ENCODE assay signal across 6 cellular contexts in genomic region chr11:57641426-57641825, GRCh38. TPM values are rescaled to one million over a fixed set of nuclear protein-coding genes. Genes with fewer than 3 reads are reported as not detected.
DNase-seq lines count a peak whose midpoint lies in the region; ATAC-seq and TF ChIP-seq lines count a peak whose summit lies in the region.

No MANE protein-coding gene starts in this region.

- intact Hi-C loops in thyroid gland (cut with DNase I) = loop anchor here (10.0 kb wide), 1 partner anchor 297 kb away; no protein-coding TSS in a partner anchor

- peak in 4 of 6 experiments; percentile 39 to 51 (median 48) for TF ChIP-seq CTCF in thyroid gland (IDR thresholded peaks at IDR 0.05)

- H3K36me3 ChIP-seq in thyroid gland = no peaks in the 10 kb centered on the region

- H3K27ac ChIP-seq in thyroid gland = peak overlapping the region; percentile 67 to 73 (median 71)

- TF ChIP-seq POLR2A in erythroblast (IDR thresholded peaks at IDR 0.05; ENCODE audit: low read length) (peak; percentile 26), thyroid gland (IDR thresholded peaks at IDR 0.05) (no peak)

- ATAC-seq in GM19324 (IDR thresholded peaks at IDR 0.05; ENCODE audit: low FRiP score, unreplicated experiment) = no peak

- no peaks in the 10 kb centered on the region for H3K27me3 ChIP-seq in thyroid gland

- H3K4me1 ChIP-seq in thyroid gland = peaks cover 70 to 83% of the 10 kb centered on the region in 2 donors

- no peak overlapping the region for H3K4me3 ChIP-seq in thyroid gland (replicated peaks in 1 of 3)

- WGBS in thyroid gland, 2 donors = 68% methylated on average over 2 of the region's 2 CpGs

- DNase-seq in SIG-M5 treated with dmso at 0.1 percent for 504 hours (lab: John Stamatoyannopoulos, UW; ENCODE audit: unreplicated experiment) = peak; percentile 50
- no peak for DNase-seq in SIG-M5 (lab: John Stamatoyannopoulos, UW)
- peak; percentile 61 for DNase-seq in NCI-H69 (lab: John Stamatoyannopoulos, UW)
- DNase-seq in erythroblast (lab: John Stamatoyannopoulos, UW) = peak; percentile 63 to 65
- no peak for DNase-seq in thyroid gland

- H3K9me3 ChIP-seq in thyroid gland = no peaks in the 10 kb centered on the region

RNA-seq across cellular contexts. Expression of gene YPEL4, which starts 8.3 kb away (rescaled TPM):
- total RNA-seq in thyroid gland = 1 to 10 TPM in 2 of 4 donors, not detected in 2; 1.1 to 1.7 TPM

RNA-seq across cellular contexts. Expression of gene CLP1, which starts 16.1 kb away (rescaled TPM):
- 10 to 100 TPM; 10.7 to 15.9 (median 14.1) TPM for total RNA-seq in thyroid gland

RNA-seq across cellular contexts. Expression of gene ZDHHC5, which starts 26.5 kb away (rescaled TPM):
- 10 to 100 TPM; 55.5 to 77.5 (median 71.6) TPM for total RNA-seq in thyroid gland

RNA-seq across cellular contexts. Expression of gene SERPING1, which starts 43.9 kb away (rescaled TPM):
- 100 to 1,000 TPM; 107 to 343 (median 196) TPM for total RNA-seq in thyroid gland

Comparison
In these comparisons a context has a peak if more than half of its experiments do, and no peak if none do; other contexts are left out.
1. DNase-seq: peak in SIG-M5 treated with dmso at 0.1 percent for 504 hours (single experiment), NCI-H69 (single experiment) and erythroblast (2 of 2); none in SIG-M5 (single experiment) and thyroid gland (0 of 2).